Comparison of ENCODE assay signal across 12 cellular contexts in genomic region chr5:171633776-171634470, GRCh38.
DNase-seq lines count a peak whose midpoint lies in the region; ATAC-seq and TF ChIP-seq lines count a peak whose summit lies in the region.
"Had no signal": no experiment of that assay in that cellular context is flagged by ENCODE, and none has a peak within 500 bp of the region (broad histone marks: within the 10 kb centered on the region; RNA-seq: fewer than 3 reads in every experiment).

No MANE protein-coding gene starts in this region.

- H3K4me3 ChIP-seq in ascending aorta = no peak overlapping the region
- H3K4me3 ChIP-seq: adrenal gland, transverse colon had no signal

- H3K4me1 ChIP-seq in ascending aorta = peaks cover 0 to 6% of the 10 kb centered on the region in 2 donors

- H3K27ac ChIP-seq in ascending aorta = no peak overlapping the region
- H3K27ac ChIP-seq: adrenal gland, transverse colon had no signal

- DNase-seq in NOMO-1 (lab: John Stamatoyannopoulos, UW; ENCODE audit: unreplicated experiment in 2 of 2) = peak; percentile 55 to 92
- peak; percentile 3 for DNase-seq in midbrain (lab: John Stamatoyannopoulos, UW)
- DNase-seq in amniotic stem cell (lab: John Stamatoyannopoulos, UW) = no peak
- DNase-seq in ascending aorta (ENCODE audit: low spot score in 2 of 2) = no peak
- no peak for DNase-seq in NCI-H446 (lab: John Stamatoyannopoulos, UW)
- DNase-seq: adrenal gland, NCI-H1436 treated with DMSO at 0.1 percent for 48 hours, occipital lobe, transverse colon had no signal

- H3K36me3 ChIP-seq in ascending aorta = no peaks in the 10 kb centered on the region
- H3K36me3 ChIP-seq: adrenal gland, transverse colon had no signal

- H3K27me3 ChIP-seq in ascending aorta = no peaks in the 10 kb centered on the region

- no peaks in the 10 kb centered on the region for H3K9me3 ChIP-seq in ascending aorta
- H3K9me3 ChIP-seq: adrenal gland, transverse colon had no signal

- intact Hi-C loops in ascending aorta (cut with DNase I) = loop anchor here (5.0 kb wide), 1 partner anchor 273 kb away; no protein-coding TSS in a partner anchor

- peak; percentile 65 for ATAC-seq in GM18499 (IDR thresholded peaks at IDR 0.05; ENCODE audit: insufficient read depth, unreplicated experiment)
- peak; percentile 74 for ATAC-seq in HG02678 (IDR thresholded peaks at IDR 0.05; ENCODE audit: unreplicated experiment)
- no peak for ATAC-seq in GM19455 (IDR thresholded peaks at IDR 0.05; ENCODE audit: unreplicated experiment)

- TF ChIP-seq CTCF in ascending aorta (IDR thresholded peaks at IDR 0.05) = no peak

Comparison
In these comparisons a context has a peak if more than half of its experiments do, and no peak if none do; other contexts are left out.
1. DNase-seq: peak in NOMO-1 (2 of 2) and midbrain (single experiment); none in amniotic stem cell (single experiment), ascending aorta (0 of 2) and NCI-H446 (0 of 2).